In the genomic region with DNA sequence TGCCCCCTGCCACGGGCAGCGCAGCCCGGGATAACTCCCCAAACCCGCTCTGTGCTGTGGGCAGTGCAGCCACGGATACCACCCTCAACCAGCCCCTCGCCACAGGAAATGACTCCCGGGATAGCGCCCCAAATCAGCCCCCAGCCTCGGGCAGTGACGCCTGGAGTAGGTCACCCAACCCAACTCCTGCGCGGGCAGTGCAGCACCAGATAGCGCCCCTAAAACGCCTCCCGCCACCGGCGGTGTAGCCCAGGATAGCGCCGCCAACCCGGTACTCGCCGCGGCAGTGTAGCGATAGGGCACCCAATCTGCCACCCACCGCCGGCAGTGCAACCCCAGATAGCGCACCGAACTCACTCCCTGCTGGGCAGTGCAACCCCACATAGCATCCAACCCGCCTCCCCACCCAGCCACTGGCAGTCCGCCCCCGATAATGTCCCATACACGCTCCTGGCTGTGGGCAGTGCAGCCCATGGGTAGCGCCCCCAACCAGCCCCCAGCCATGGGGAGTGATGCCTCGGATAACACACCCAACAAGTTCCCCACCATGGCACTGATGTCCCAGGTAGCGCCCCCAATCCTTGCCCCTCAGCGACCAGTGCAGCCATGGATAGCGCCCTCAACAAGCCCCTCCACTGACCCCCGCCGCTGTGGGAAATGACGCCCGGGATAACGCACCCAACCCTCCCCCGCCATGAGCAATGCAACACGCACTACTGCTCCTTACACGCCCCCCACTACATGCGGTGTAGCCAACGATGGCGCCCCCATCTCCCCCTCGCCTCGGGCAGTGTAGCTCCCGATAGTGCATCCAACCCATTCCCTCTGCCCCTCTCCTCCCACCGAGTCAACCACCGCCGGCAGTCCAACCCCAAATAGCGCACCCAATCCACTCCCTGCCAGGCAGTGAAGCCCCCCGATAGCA, we compare ENCODE assay signal across 8 cellular contexts. TPM values are rescaled to one million over a fixed set of nuclear protein-coding genes. Genes with fewer than 3 reads are reported as not detected.
A peak's percentile ranks its signal among the peaks of the same experiment; 100 is the strongest.
DNase-seq lines count a peak whose midpoint lies in the region; ATAC-seq, FAIRE-seq and TF ChIP-seq lines count a peak whose summit lies in the region.

No MANE protein-coding gene starts in this region.

- FAIRE-seq in HepG2 (lab: Jason Lieb, UNC), result no peak

- TF ChIP-seq EP300 in HepG2 (IDR thresholded peaks at IDR 0.05; ENCODE audit: low read depth in 2 of 2, low read length in 2 of 2), result no peak
- TF ChIP-seq EP300 in HepG2 (CRISPR knock-in tag; IDR thresholded peaks at IDR 0.05; ENCODE audit: borderline replicate concordance), result no peak

- BruUV-seq in HepG2 (replicated peaks; lab: Mats Ljungman, UMichigan), result no TSS peak

- H3K27ac ChIP-seq in liver (ENCODE audit: low read depth in 1 of 2, low read length in 2 of 2), result no peak overlapping the region
- H3K27ac ChIP-seq in HepG2 (ENCODE audit: extremely low read length, insufficient read depth, low read length), result no peak overlapping the region
- no peak overlapping the region for H3K27ac ChIP-seq in upper lobe of right lung

- peaks cover 75% of the 10 kb centered on the region for H3K4me1 Mint-ChIP-seq in activated CD4-positive, alpha-beta memory T cell treated with anti-CD3 and anti-CD28 coated beads, Interleukin-2, amount 10 ng/mL, durations not matched to agents 7 days and 5 days

- no peak for TF ChIP-seq RAD21 in liver (IDR thresholded peaks at IDR 0.05)
- TF ChIP-seq RAD21 in HepG2 (CRISPR knock-in tag; IDR thresholded peaks at IDR 0.05), result no peak

- in situ Hi-C loops in HepG2 (cut with HindIII; ENCODE audit: extremely low pct_ligation_motif_present, low pct_unique_long_range_greater_than_20kb), result loop anchor here (5.0 kb wide), 1 partner anchor 64 kb away; no protein-coding TSS in a partner anchor

- peak overlapping the region; percentile 74 for H3K4me3 Mint-ChIP-seq in activated CD4-positive, alpha-beta memory T cell treated with anti-CD3 and anti-CD28 coated beads, Interleukin-2, amount 10 ng/mL, durations not matched to agents 7 days and 5 days

- TF ChIP-seq POLR2A in HepG2 (IDR thresholded peaks at IDR 0.05; ENCODE audit: insufficient read depth in 1 of 2, low read depth in 2 of 2, low read length in 2 of 2), result no peak

- WGBS in liver, result 43% methylated on average over 56 of the region's 56 CpGs
- WGBS in HepG2 (ENCODE audit: low lambda C conversion rate), result 77% methylated on average over 30 of the region's 56 CpGs

- H3K4me1 ChIP-seq in liver (ENCODE audit: control insufficient read depth in 4 of 4, insufficient read depth in 4 of 4, low read length in 3 of 4), result peaks cover 3 to 25% (median 12%) of the 10 kb centered on the region in 4 donors
- peaks cover 27% of the 10 kb centered on the region for H3K4me1 ChIP-seq in HepG2 (ENCODE audit: insufficient read depth, low read length)
- H3K4me1 ChIP-seq in upper lobe of right lung, result peaks cover 11% of the 10 kb centered on the region

- no peaks in the 10 kb centered on the region for H3K9me3 ChIP-seq in liver (ENCODE audit: control insufficient read depth in 4 of 4, low read length in 3 of 4)
- H3K9me3 ChIP-seq in HepG2 (ENCODE audit: low read length), result no peaks in the 10 kb centered on the region
- peaks cover 3% of the 10 kb centered on the region for H3K9me3 ChIP-seq in iPS-18c (ENCODE audit: control insufficient read depth, insufficient read depth, low read length)
- H3K9me3 ChIP-seq in upper lobe of right lung, result no peaks in the 10 kb centered on the region

- no peaks in the 10 kb centered on the region for H3K36me3 Mint-ChIP-seq in activated CD4-positive, alpha-beta memory T cell treated with anti-CD3 and anti-CD28 coated beads, Interleukin-2, amount 10 ng/mL, durations not matched to agents 7 days and 5 days (ENCODE audit: low read depth)

- H3K27me3 ChIP-seq in liver (ENCODE audit: control insufficient read depth in 4 of 4, insufficient read depth in 4 of 4, low read length in 3 of 4) (no peaks in the 10 kb centered on the region), HepG2 (ENCODE audit: control insufficient read depth in 1 of 2, insufficient read depth in 2 of 2, low read length in 2 of 2) (peaks cover 1 to 3% of the 10 kb centered on the region in 2 experiments; a peak in 1 of 5 replicates), upper lobe of right lung (peaks cover 22% of the 10 kb centered on the region)

- DNase-seq in HepG2 (ENCODE audit: low spot score) (no peak), upper lobe of right lung (no peak), SKM-1 treated with dmso at 0.1 percent for 144 hours (lab: John Stamatoyannopoulos, UW; ENCODE audit: unreplicated experiment) (no peak), ecto neural progenitor cell (ENCODE audit: low spot score) (no peak)
- peak; percentile 28 for DNase-seq in activated CD4-positive, alpha-beta memory T cell treated with anti-CD3 and anti-CD28 coated beads, Interleukin-2, amount 10 ng/mL, durations not matched to agents 7 days and 5 days

- H3K27me3 Mint-ChIP-seq in activated CD4-positive, alpha-beta memory T cell treated with anti-CD3 and anti-CD28 coated beads, Interleukin-2, amount 10 ng/mL, durations not matched to agents 7 days and 5 days, result peaks cover 17% of the 10 kb centered on the region

- intact Hi-C loops in HepG2 (cut with micrococcal nuclease; ENCODE audit: unreplicated experiment), result no loop called here
- intact Hi-C loops in upper lobe of right lung (cut with DNase I), result no loop called here

- no peak overlapping the region; the same call in 1 of the 2 replicates for H3K4me2 ChIP-seq in HepG2 (ENCODE audit: low read depth, low read length)

- no peak for TF ChIP-seq CTCF in liver (IDR thresholded peaks at IDR 0.05; ENCODE audit: low read depth, low read length, missing input control)
- no peak for TF ChIP-seq CTCF in HepG2 (CRISPR knock-in tag; IDR thresholded peaks at IDR 0.05)
- TF ChIP-seq CTCF in upper lobe of right lung (IDR thresholded peaks at IDR 0.05), result no peak

- H3K4me3 ChIP-seq in liver (ENCODE audit: low read depth in 1 of 3, low read length in 3 of 3) (peak overlapping the region in 2 of 3 donors; percentile 30), HepG2 (replicated peaks in 1 of 3; ENCODE audit: insufficient read depth in 1 of 3, low read depth in 2 of 3, low read length in 3 of 3) (no peak overlapping the region; a peak in 1 of 6 replicates), iPS-18c (ENCODE audit: insufficient read depth, low read depth, low read length) (peak overlapping the region; percentile 36), upper lobe of right lung (peak overlapping the region; percentile 36)

- ATAC-seq in HepG2, result no peak
- no peak for ATAC-seq in upper lobe of right lung
- ATAC-seq in HG03039 (IDR thresholded peaks at IDR 0.05; ENCODE audit: unreplicated experiment), result no peak

- CTCF ChIA-PET in HepG2 (lab: Yijun Ruan, JAX; ENCODE audit: low intra/inter-chr PET ratio, low total read pairs), result interaction anchor here (1.8 kb wide), 1 partner anchor 63 kb away, joined by 20 read pairs; no protein-coding TSS in a partner anchor
- CTCF ChIA-PET in activated CD4-positive, alpha-beta memory T cell treated with anti-CD3 and anti-CD28 coated beads, Interleukin-2, amount 10 ng/mL, durations not matched to agents 7 days and 5 days (lab: Charles Lee), result interaction anchor here (0.7 to 3.1 kb wide), 2 partner anchors 62 kb away, joined by 3 to 18 read pairs; no protein-coding TSS in a partner anchor

- no peak overlapping the region for H2AFZ ChIP-seq in HepG2 (ENCODE audit: low read length)

- H4K20me1 ChIP-seq in HepG2 (ENCODE audit: insufficient read depth, low read length), result no peaks in the 10 kb centered on the region

- no peaks in the 10 kb centered on the region for H3K79me2 ChIP-seq in HepG2 (ENCODE audit: insufficient read depth, low read length)

- no peak overlapping the region for H3K27ac Mint-ChIP-seq in activated CD4-positive, alpha-beta memory T cell treated with anti-CD3 and anti-CD28 coated beads, Interleukin-2, amount 10 ng/mL, durations not matched to agents 7 days and 5 days

- no peaks in the 10 kb centered on the region for H3K9me3 Mint-ChIP-seq in activated CD4-positive, alpha-beta memory T cell treated with anti-CD3 and anti-CD28 coated beads, Interleukin-2, amount 10 ng/mL, durations not matched to agents 7 days and 5 days

- H3K36me3 ChIP-seq in liver (ENCODE audit: control insufficient read depth in 4 of 4, insufficient read depth in 3 of 4, low read depth in 1 of 4, low read length in 3 of 4) (no peaks in the 10 kb centered on the region), HepG2 (replicated peaks in 1 of 2; ENCODE audit: control insufficient read depth in 1 of 2, insufficient read depth in 2 of 2, low read length in 2 of 2) (no peaks in the 10 kb centered on the region), upper lobe of right lung (no peaks in the 10 kb centered on the region)

- POLR2A ChIA-PET in HepG2 (lab: Yijun Ruan, JAX), result no interaction called here
- POLR2A ChIA-PET in activated CD4-positive, alpha-beta memory T cell treated with anti-CD3 and anti-CD28 coated beads, Interleukin-2, amount 10 ng/mL, durations not matched to agents 7 days and 5 days (lab: Charles Lee), result no interaction called here

- no peak overlapping the region for H3K9ac ChIP-seq in liver (ENCODE audit: low read depth in 1 of 2, low read length in 2 of 2)
- no peak overlapping the region for H3K9ac ChIP-seq in HepG2 (ENCODE audit: insufficient read depth, low read depth, low read length)

RNA-seq across cellular contexts. Expression of gene RFPL2, which starts 1.4 kb away (rescaled TPM):
- total RNA-seq in liver, result under 1 TPM; under 0.01 to 0.98 TPM
- polyA plus RNA-seq in liver, result under 1 TPM in 1 of 2 donors, not detected in 1; 0.07 TPM
- total RNA-seq in HepG2 (2016; rRNA removed; fragmentation: Illumina TruSeq; extraction: Trizol), result not detected in 2 replicates
- not detected in 2 replicates for total RNA-seq in HepG2 (2016; cell fraction: cytosol; rRNA removed; fragmentation: Illumina TruSeq; extraction: Trizol; ENCODE audit: low read depth)
- total RNA-seq in HepG2 (2016; cell fraction: insoluble cytoplasmic fraction; rRNA removed; fragmentation: Illumina TruSeq; extraction: Trizol), result not detected in 2 replicates
- total RNA-seq in HepG2 (2016; cell fraction: membrane; rRNA removed; fragmentation: Illumina TruSeq; extraction: Trizol), result not detected in 2 replicates
- not detected in 2 replicates for total RNA-seq in HepG2 (2016; cell fraction: nucleus; rRNA removed; fragmentation: Illumina TruSeq; extraction: Trizol)
- not detected in 2 replicates for polyA plus RNA-seq in HepG2 (2011; rRNA removed)
- polyA plus RNA-seq in HepG2 (2011; cell fraction: cytosol; rRNA removed), result not detected in 2 replicates
- not detected in 2 replicates for polyA plus RNA-seq in HepG2 (2011; cell fraction: nucleus; rRNA removed)
- polyA plus RNA-seq in HepG2 (2012), result not detected in 2 replicates
- polyA plus RNA-seq in HepG2 (2016; cell fraction: cytosol; fragmentation: Illumina TruSeq; extraction: Trizol; ENCODE audit: low read depth), result not detected in 2 replicates
- polyA plus RNA-seq in HepG2 (2016; cell fraction: insoluble cytoplasmic fraction; fragmentation: Illumina TruSeq; extraction: Trizol; ENCODE audit: low read depth), result not detected in 2 replicates
- polyA plus RNA-seq in HepG2 (2016; cell fraction: membrane; fragmentation: Illumina TruSeq; extraction: Trizol; ENCODE audit: low read depth), result not detected in 2 replicates
- not detected in 2 replicates for polyA plus RNA-seq in HepG2 (2016; cell fraction: nucleus; fragmentation: Illumina TruSeq; extraction: Trizol; ENCODE audit: insufficient read depth, low read depth)
- polyA minus RNA-seq in HepG2 (2011; rRNA and poly(A)+ RNA removed; ENCODE audit: low replicate concordance), result not detected in 2 replicates
- not detected in 2 replicates for polyA minus RNA-seq in HepG2 (2011; cell fraction: cytosol; rRNA and poly(A)+ RNA removed)
- polyA minus RNA-seq in HepG2 (2011; cell fraction: nucleus; rRNA and poly(A)+ RNA removed), result not detected in 2 replicates
- 1 to 10 TPM; 2.0 to 2.8 TPM for total RNA-seq in activated CD4-positive, alpha-beta memory T cell treated with anti-CD3 and anti-CD28 coated beads, Interleukin-2, amount 10 ng/mL, durations not matched to agents 7 days and 5 days
- total RNA-seq in upper lobe of right lung, result not detected

RNA-seq across cellular contexts. Expression of gene C22orf42, which starts 44.3 kb away (rescaled TPM):
- not detected for total RNA-seq in liver
- not detected for polyA plus RNA-seq in liver
- total RNA-seq in HepG2 (2016; rRNA removed; fragmentation: Illumina TruSeq; extraction: Trizol), result not detected in 2 replicates
- total RNA-seq in HepG2 (2016; cell fraction: cytosol; rRNA removed; fragmentation: Illumina TruSeq; extraction: Trizol; ENCODE audit: low read depth), result not detected in 2 replicates
- not detected in 2 replicates for total RNA-seq in HepG2 (2016; cell fraction: insoluble cytoplasmic fraction; rRNA removed; fragmentation: Illumina TruSeq; extraction: Trizol)
- total RNA-seq in HepG2 (2016; cell fraction: membrane; rRNA removed; fragmentation: Illumina TruSeq; extraction: Trizol), result not detected in 2 replicates
- not detected in 2 replicates for total RNA-seq in HepG2 (2016; cell fraction: nucleus; rRNA removed; fragmentation: Illumina TruSeq; extraction: Trizol)
- polyA plus RNA-seq in HepG2 (2011; rRNA removed), result not detected in 2 replicates
- not detected in 2 replicates for polyA plus RNA-seq in HepG2 (2011; cell fraction: cytosol; rRNA removed)
- polyA plus RNA-seq in HepG2 (2011; cell fraction: nucleus; rRNA removed), result not detected in 2 replicates
- not detected in 2 replicates for polyA plus RNA-seq in HepG2 (2012)
- not detected in 2 replicates for polyA plus RNA-seq in HepG2 (2016; cell fraction: cytosol; fragmentation: Illumina TruSeq; extraction: Trizol; ENCODE audit: low read depth)
- polyA plus RNA-seq in HepG2 (2016; cell fraction: insoluble cytoplasmic fraction; fragmentation: Illumina TruSeq; extraction: Trizol; ENCODE audit: low read depth), result not detected in 2 replicates
- not detected in 2 replicates for polyA plus RNA-seq in HepG2 (2016; cell fraction: membrane; fragmentation: Illumina TruSeq; extraction: Trizol; ENCODE audit: low read depth)
- polyA plus RNA-seq in HepG2 (2016; cell fraction: nucleus; fragmentation: Illumina TruSeq; extraction: Trizol; ENCODE audit: insufficient read depth, low read depth), result not detected in 2 replicates
- polyA minus RNA-seq in HepG2 (2011; rRNA and poly(A)+ RNA removed; ENCODE audit: low replicate concordance), result not detected in 2 replicates
- polyA minus RNA-seq in HepG2 (2011; cell fraction: cytosol; rRNA and poly(A)+ RNA removed), result not detected in 2 replicates
- polyA minus RNA-seq in HepG2 (2011; cell fraction: nucleus; rRNA and poly(A)+ RNA removed), result not detected in 2 replicates
- total RNA-seq in activated CD4-positive, alpha-beta memory T cell treated with anti-CD3 and anti-CD28 coated beads, Interleukin-2, amount 10 ng/mL, durations not matched to agents 7 days and 5 days, result not detected
- not detected for total RNA-seq in upper lobe of right lung

RNA-seq across cellular contexts. Expression of gene SLC5A4, which starts 51.7 kb away (rescaled TPM):
- under 1 TPM; 0.28 to 0.75 TPM for total RNA-seq in liver
- polyA plus RNA-seq in liver, result under 1 TPM; 0.03 to 0.10 TPM
- not detected in 2 replicates for total RNA-seq in HepG2 (2016; rRNA removed; fragmentation: Illumina TruSeq; extraction: Trizol)
- total RNA-seq in HepG2 (2016; cell fraction: cytosol; rRNA removed; fragmentation: Illumina TruSeq; extraction: Trizol; ENCODE audit: low read depth), result not detected in 2 replicates
- not detected in 2 replicates for total RNA-seq in HepG2 (2016; cell fraction: insoluble cytoplasmic fraction; rRNA removed; fragmentation: Illumina TruSeq; extraction: Trizol)
- total RNA-seq in HepG2 (2016; cell fraction: membrane; rRNA removed; fragmentation: Illumina TruSeq; extraction: Trizol), result not detected in 2 replicates
- total RNA-seq in HepG2 (2016; cell fraction: nucleus; rRNA removed; fragmentation: Illumina TruSeq; extraction: Trizol), result not detected in 2 replicates
- polyA plus RNA-seq in HepG2 (2011; rRNA removed), result not detected in 2 replicates
- not detected in 2 replicates for polyA plus RNA-seq in HepG2 (2011; cell fraction: cytosol; rRNA removed)
- not detected in 2 replicates for polyA plus RNA-seq in HepG2 (2011; cell fraction: nucleus; rRNA removed)
- not detected in 2 replicates for polyA plus RNA-seq in HepG2 (2012)
- not detected in 2 replicates for polyA plus RNA-seq in HepG2 (2016; cell fraction: cytosol; fragmentation: Illumina TruSeq; extraction: Trizol; ENCODE audit: low read depth)
- not detected in 2 replicates for polyA plus RNA-seq in HepG2 (2016; cell fraction: insoluble cytoplasmic fraction; fragmentation: Illumina TruSeq; extraction: Trizol; ENCODE audit: low read depth)
- polyA plus RNA-seq in HepG2 (2016; cell fraction: membrane; fragmentation: Illumina TruSeq; extraction: Trizol; ENCODE audit: low read depth), result not detected in 2 replicates
- polyA plus RNA-seq in HepG2 (2016; cell fraction: nucleus; fragmentation: Illumina TruSeq; extraction: Trizol; ENCODE audit: insufficient read depth, low read depth), result not detected in 2 replicates
- not detected in 2 replicates for polyA minus RNA-seq in HepG2 (2011; rRNA and poly(A)+ RNA removed; ENCODE audit: low replicate concordance)
- polyA minus RNA-seq in HepG2 (2011; cell fraction: cytosol; rRNA and poly(A)+ RNA removed), result not detected in 2 replicates
- not detected in 2 replicates for polyA minus RNA-seq in HepG2 (2011; cell fraction: nucleus; rRNA and poly(A)+ RNA removed)
- total RNA-seq in activated CD4-positive, alpha-beta memory T cell treated with anti-CD3 and anti-CD28 coated beads, Interleukin-2, amount 10 ng/mL, durations not matched to agents 7 days and 5 days, result not detected
- total RNA-seq in upper lobe of right lung, result 1.6 TPM

Comparison
In these comparisons a context has a peak if more than half of its experiments do, and no peak if none do; other contexts are left out.
1. H3K4me3 ChIP-seq: peak in liver (2 of 3), iPS-18c (single experiment) and upper lobe of right lung (single experiment); none in HepG2 (0 of 3).